8 cellular contexts compared by ENCODE assay signal in the genomic region with DNA sequence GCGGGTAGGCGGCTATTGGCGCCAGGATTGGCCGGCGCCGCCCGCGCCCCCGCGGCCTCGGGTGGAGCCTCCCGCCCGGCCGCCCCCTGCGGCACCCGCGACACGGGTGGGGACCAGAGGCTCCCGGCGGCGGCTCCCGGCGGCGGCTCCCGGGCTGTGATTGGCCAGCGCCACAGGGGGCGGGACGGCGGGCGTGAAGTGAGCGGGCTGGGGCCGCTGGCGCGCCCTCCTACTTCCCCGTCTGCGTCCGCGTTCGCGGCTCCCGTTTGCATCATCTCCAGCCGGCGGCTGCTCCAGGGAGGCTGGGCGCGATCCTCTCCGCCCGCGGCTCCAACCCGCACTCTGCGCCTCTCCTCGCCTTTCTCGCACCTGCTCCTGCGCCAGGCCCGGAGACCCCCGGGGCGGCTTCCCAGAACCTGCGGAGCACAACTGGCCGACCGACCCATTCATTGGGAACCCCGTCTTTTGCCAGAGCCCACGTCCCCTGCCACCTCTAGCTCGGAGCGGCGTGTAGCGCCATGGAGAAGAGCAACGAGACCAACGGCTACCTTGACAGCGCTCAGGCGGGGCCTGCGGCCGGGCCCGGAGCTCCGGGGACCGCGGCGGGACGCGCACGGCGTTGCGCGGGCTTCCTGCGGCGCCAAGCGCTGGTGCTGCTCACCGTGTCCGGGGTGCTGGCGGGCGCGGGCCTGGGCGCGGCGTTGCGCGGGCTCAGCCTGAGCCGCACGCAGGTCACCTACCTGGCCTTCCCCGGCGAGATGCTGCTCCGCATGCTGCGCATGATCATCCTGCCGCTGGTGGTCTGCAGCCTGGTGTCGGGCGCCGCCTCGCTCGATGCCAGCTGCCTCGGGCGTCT. TPM values are rescaled to one million over a fixed set of nuclear protein-coding genes. Genes with fewer than 3 reads are reported as not detected.
DNase-seq lines count a peak whose midpoint lies in the region; ATAC-seq and TF ChIP-seq lines count a peak whose summit lies in the region.

A gene (plus strand): TSS at position 274 of the 856 bp plus-strand sequence. CDS start 245 bp downstream, at position 519.

- POLR2A ChIA-PET in A673 (lab: Charles Lee; ENCODE audit: low non-redundant PET) (interaction anchor here (0.7 kb wide), 1 partner anchor 1849 kb away, joined by 4 read pairs; no protein-coding TSS in a partner anchor), activated B cell treated with CpG ODN at 0.5 μM for 24 hours (lab: Charles Lee) (interaction anchor here (0.6 to 6.9 kb wide), 19 partner anchors 12 to 465 kb away, joined by 3 to 102 read pairs (median 10); a partner anchor contains a TSS)

- H3K9me3 Mint-ChIP-seq in activated B cell treated with CpG ODN at 0.5 μM for 24 hours: no peaks in the 10 kb centered on the region

- H3K27me3 ChIP-seq in A673 (replicated peaks; ENCODE audit: insufficient read depth, low read depth, low read length, poor library complexity): no peaks in the 10 kb centered on the region

- DNase-seq in A673 (ENCODE audit: low spot score): peak; percentile 95
- peak; percentile 49 for DNase-seq in NCI-H2196 (lab: John Stamatoyannopoulos, UW; ENCODE audit: unreplicated experiment)
- DNase-seq in activated B cell treated with CpG ODN at 0.5 μM for 24 hours: peak; percentile 85
- DNase-seq in cardiac fibroblast (ENCODE audit: low read depth in 2 of 2): peak; percentile 82 to 91
- DNase-seq in islet precursor cell: peak; percentile 86
- peak; percentile 50 to 87 (median 71) for DNase-seq in stimulated activated CD4-positive, alpha-beta T cell treated with anti-CD3 and anti-CD28 coated beads, Interleukin-12 subunit alpha, Interleukin-12 subunit beta, amount 100 ng/mL, for 48 hours (ENCODE audit: low read depth in 2 of 3, low spot score in 1 of 3)

- H3K36me3 Mint-ChIP-seq in activated B cell treated with CpG ODN at 0.5 μM for 24 hours (ENCODE audit: low read depth): peaks cover 5% of the 10 kb centered on the region

- peaks cover 22% of the 10 kb centered on the region for H3K4me1 ChIP-seq in A673 (ENCODE audit: insufficient read depth, low read length, poor library complexity, severe bottlenecking)

- H3K4me3 Mint-ChIP-seq in activated B cell treated with CpG ODN at 0.5 μM for 24 hours: peak within 1 kb of the TSS; percentile 93

- CTCF ChIA-PET in A673 (lab: Charles Lee): interaction anchor here (0.6 kb wide), 1 partner anchor 125 kb away, joined by 4 read pairs; no protein-coding TSS in a partner anchor
- CTCF ChIA-PET in activated B cell treated with CpG ODN at 0.5 μM for 24 hours (lab: Charles Lee): interaction anchor here (0.9 to 2.1 kb wide), 6 partner anchors 42 to 116 kb away, joined by 3 to 35 read pairs (median 4); no protein-coding TSS in a partner anchor

- peak within 1 kb of the TSS; percentile 87 for H3K27ac Mint-ChIP-seq in activated B cell treated with CpG ODN at 0.5 μM for 24 hours

- intact Hi-C loops in A673 (cut with micrococcal nuclease; ENCODE audit: unreplicated experiment) (no loop called here), activated B cell treated with CpG ODN at 0.5 μM for 24 hours (cut with micrococcal nuclease) (loop anchor here (1.0 to 2.0 kb wide), 8 partner anchors 10 to 465 kb away; a partner anchor contains a TSS)

- peaks cover under 1% of the 10 kb centered on the region for H3K36me3 ChIP-seq in A673 (ENCODE audit: insufficient read depth, low read length, poor library complexity, severe bottlenecking)

- H3K4me3 ChIP-seq in A673 (ENCODE audit: low read depth, low read length, poor library complexity, severe bottlenecking) (peak within 1 kb of the TSS; percentile 97), cardiac fibroblast (replicated peaks in 1 of 2; ENCODE audit: low read depth in 2 of 2, low read length in 2 of 2) (peak within 1 kb of the TSS; percentile 71 to 82)

- peak within 1 kb of the TSS; percentile 97 for H3K27ac ChIP-seq in A673 (ENCODE audit: low read depth, low read length, poor library complexity, severe bottlenecking)

- TF ChIP-seq CTCF in A673 (conservative IDR thresholded peaks at IDR 0.05; ENCODE audit: low read depth, low read length) (no peak), activated B cell treated with CpG ODN at 0.5 μM for 24 hours (IDR thresholded peaks at IDR 0.05) (no peak), cardiac fibroblast (IDR thresholded peaks at IDR 0.05; ENCODE audit: low read depth, low read length) (no peak)

- BruUV-seq in A673 (replicated peaks; lab: Mats Ljungman, UMichigan): no TSS peak

- peaks cover 40% of the 10 kb centered on the region for H3K4me1 Mint-ChIP-seq in activated B cell treated with CpG ODN at 0.5 μM for 24 hours

- no peaks in the 10 kb centered on the region for H3K27me3 Mint-ChIP-seq in activated B cell treated with CpG ODN at 0.5 μM for 24 hours

- ATAC-seq in GM18873 (IDR thresholded peaks at IDR 0.05; ENCODE audit: low FRiP score, unreplicated experiment) (peak; percentile 33), HG03108 (IDR thresholded peaks at IDR 0.05; ENCODE audit: unreplicated experiment) (peak; percentile 63), activated B cell treated with CpG ODN at 0.5 μM for 24 hours (ENCODE audit: low read depth) (peak; percentile 84)

- H3K9me3 ChIP-seq in A673 (ENCODE audit: low read depth, low read length, poor library complexity, severe bottlenecking): no peaks in the 10 kb centered on the region

RNA-seq across cellular contexts. Expression of the gene that starts here (rescaled TPM):
- total RNA-seq in A673 (2021): 69.5 and 78.1 TPM in 2 replicates
- 32.1 and 35.4 TPM in 2 replicates for total RNA-seq in activated B cell treated with CpG ODN at 0.5 μM for 24 hours

Comparison
In these comparisons a context has a peak if more than half of its experiments do, and no peak if none do; other contexts are left out.
1. Peak in every context shown above with its lines: DNase-seq, ATAC-seq, H3K4me3 ChIP-seq and H3K27ac ChIP-seq.
2. ATAC-seq: peak in every context shown above with its lines; median percentile 84 in activated B cell treated with CpG ODN at 0.5 μM for 24 hours; 63 in HG03108; 33 in GM18873.